Comparison of ENCODE assay signal across 24 cellular contexts in the genomic region with DNA sequence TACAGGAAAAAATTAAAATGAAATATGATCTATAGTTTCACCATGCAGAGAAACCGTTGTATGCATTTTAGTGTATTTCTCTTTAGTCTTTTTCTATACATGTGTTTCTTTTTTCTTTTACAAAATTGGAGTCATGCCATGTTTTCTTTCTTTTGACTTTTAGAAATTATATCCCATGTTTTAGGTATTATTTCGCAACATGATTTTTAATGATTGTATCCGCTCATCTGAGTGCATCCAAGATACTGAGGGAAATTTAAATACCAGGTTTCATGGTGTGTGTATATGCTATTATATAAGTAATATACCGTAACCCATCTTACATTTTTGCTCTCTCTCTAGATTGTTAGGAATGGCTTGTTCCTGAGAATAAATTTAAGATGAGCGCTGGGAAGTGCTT.
DNase-seq lines count a peak whose midpoint lies in the region; ATAC-seq, FAIRE-seq and TF ChIP-seq lines count a peak whose summit lies in the region.
"Had no signal": no experiment of that assay in that cellular context is flagged by ENCODE, and none has a peak within 500 bp of the region (broad histone marks: within the 10 kb centered on the region; RNA-seq: fewer than 3 reads in every experiment).

No MANE protein-coding gene starts in this region.

- peak overlapping the region; percentile 65 for H2BK120ac ChIP-seq in IMR-90 (ENCODE audit: low read depth, low read length)
- no peak overlapping the region for H2BK120ac ChIP-seq in H1 (replicated peaks; ENCODE audit: low read depth, low read length)

- H4K8ac ChIP-seq in IMR-90 (ENCODE audit: low read depth in 2 of 2, low read length in 2 of 2) (peak overlapping the region in 1 of 2 experiments; percentile 40; a peak in 1 of 4 replicates), H1 (ENCODE audit: extremely low read depth, insufficient read depth, low read length) (no peak overlapping the region)

- no peak overlapping the region for H3K14ac ChIP-seq in IMR-90 (replicated peaks; ENCODE audit: low read depth, low read length)
- H3K14ac ChIP-seq in H1 (ENCODE audit: insufficient read length), result no peak overlapping the region

- H3K79me2 ChIP-seq in HCT116 (ENCODE audit: insufficient read depth, low read length) (no peaks in the 10 kb centered on the region), H1 (ENCODE audit: control insufficient read depth in 1 of 2, insufficient read depth in 2 of 2, low read length in 2 of 2) (no peaks in the 10 kb centered on the region)

- H3K27ac ChIP-seq in HCT116 (ENCODE audit: low read depth, low read length) (no peak overlapping the region), IMR-90 (ENCODE audit: insufficient read depth, low read length) (peak overlapping the region; percentile 97; the same call in 1 of the 2 replicates), H1 (ENCODE audit: low read depth, low read length) (no peak overlapping the region)
- H3K27ac ChIP-seq: A549 had no signal

- H4K91ac ChIP-seq in IMR-90 (ENCODE audit: insufficient read depth, low read depth, low read length), result no peak overlapping the region
- no peak overlapping the region for H4K91ac ChIP-seq in H1 (replicated peaks; ENCODE audit: insufficient read length, low read length)

- TF ChIP-seq CTCF in HCT116 (IDR thresholded peaks at IDR 0.05 in 2 of 3, conservative IDR thresholded peaks at IDR 0.05 in 1 of 3; ENCODE audit: borderline replicate concordance in 1 of 3, insufficient read depth in 1 of 3, low read depth in 2 of 3, low read length in 2 of 3), result no peak
- TF ChIP-seq CTCF in IMR-90 (conservative IDR thresholded peaks at IDR 0.05; ENCODE audit: low read depth, low read length), result no peak
- no peak for TF ChIP-seq CTCF in H1 (IDR thresholded peaks at IDR 0.05; ENCODE audit: control extremely low read depth in 1 of 3, insufficient read depth in 1 of 3, low read depth in 1 of 3, low read length in 3 of 3)
- TF ChIP-seq CTCF in nephron progenitor cell (IDR thresholded peaks at IDR 0.05), result no peak

- no peak for DNase-seq in HCT116 (ENCODE audit: low read depth, low spot score)
- DNase-seq in IMR-90, result no peak
- no peak for DNase-seq in H1 (ENCODE audit: low read depth in 1 of 2, low spot score in 2 of 2)
- DNase-seq in nephron progenitor cell, result no peak
- no peak for DNase-seq in kidney glomerular epithelial cell (lab: John Stamatoyannopoulos, UW)
- DNase-seq: 8988T; ACHN; AML-193; BE2C; CD4-positive, alpha-beta T cell; CD8-positive, alpha-beta memory T cell; DMS 273 treated with DMSO at 0.1 percent for 48 hours; DMS79; EL; GDM1 had no signal

- H3K9me3 ChIP-seq in HCT116 (ENCODE audit: control insufficient read depth in 1 of 2, insufficient read depth in 1 of 2, low read depth in 1 of 2, low read length in 2 of 2) (no peaks in the 10 kb centered on the region), IMR-90 (ENCODE audit: control insufficient read depth, insufficient read depth, low read length) (no peaks in the 10 kb centered on the region), H1 (ENCODE audit: insufficient read depth in 2 of 2, low read depth in 1 of 2, low read length in 1 of 2) (no peaks in the 10 kb centered on the region)
- H3K9me3 ChIP-seq: A549; BE2C; BLaER1 treated with 17β-estradiol and CSF1 and Interleukin-3, amounts not matched to agents 10 nM and 100 nM; HAP-1 had no signal

- H3K79me1 ChIP-seq in IMR-90 (ENCODE audit: low read depth in 1 of 2, low read length in 2 of 2) (peaks cover 3 to 11% of the 10 kb centered on the region in 2 experiments; a peak in 3 of 4 replicates), H1 (ENCODE audit: low read depth, low read length) (no peaks in the 10 kb centered on the region)

- TF ChIP-seq POLR2A in HCT116 (IDR thresholded peaks at IDR 0.05; ENCODE audit: borderline replicate concordance, extremely low read depth, insufficient read depth, insufficient read length) (no peak), IMR-90 (IDR thresholded peaks at IDR 0.05; ENCODE audit: low read depth, low read length) (no peak), H1 (IDR thresholded peaks at IDR 0.05; ENCODE audit: control extremely low read depth in 1 of 2, low read depth in 2 of 2, low read length in 2 of 2) (no peak)

- dilution Hi-C loops in IMR-90 (cut with HindIII; ENCODE audit: low sequenced_read_pairs, unreplicated experiment), result no loop called here

- peaks cover 46% of the 10 kb centered on the region for H3K4me1 Mint-ChIP-seq in nephron progenitor cell
- H3K4me1 Mint-ChIP-seq: CD8-positive, alpha-beta memory T cell had no signal

- H3K23ac ChIP-seq in IMR-90 (ENCODE audit: low read depth, low read length), result no peak overlapping the region
- H3K23ac ChIP-seq in H1 (ENCODE audit: insufficient read length), result no peak overlapping the region

- H3K23me2 ChIP-seq in H1 (ENCODE audit: low read depth, low read length), result no peaks in the 10 kb centered on the region

- in situ Hi-C loops in IMR-90 (cut with MboI; ENCODE audit: low sequenced_read_pairs), result no loop called here

- H2AK5ac ChIP-seq in IMR-90 (ENCODE audit: low read depth, low read length) (peak overlapping the region; percentile 54; the same call in 1 of the 2 replicates), H1 (ENCODE audit: low read depth, low read length) (no peak overlapping the region)

- ATAC-seq in HCT116 (no peak), IMR-90 (ENCODE audit: low read depth) (no peak), GM18858 (IDR thresholded peaks at IDR 0.05; ENCODE audit: unreplicated experiment) (no peak), HG03095 (IDR thresholded peaks at IDR 0.05; ENCODE audit: unreplicated experiment) (no peak)
- ATAC-seq: GM12878 had no signal

- RAD21 ChIA-PET in HCT116 (lab: Charles Lee; ENCODE audit: low non-redundant PET in 1 of 2, low total read pairs in 2 of 2, uncharacterized antibody in 2 of 2, unreplicated experiment in 2 of 2), result no interaction called here

- H3K4me1 ChIP-seq in HCT116 (ENCODE audit: control insufficient read depth in 1 of 2, insufficient read depth in 2 of 2, low read length in 2 of 2), result peaks cover 5 to 19% of the 10 kb centered on the region in 2 experiments; a peak in 3 of 4 replicates
- H3K4me1 ChIP-seq in IMR-90 (ENCODE audit: control insufficient read depth, insufficient read depth, low read length), result peaks cover 13% of the 10 kb centered on the region
- peaks cover 0 to 5% (median 2%) of the 10 kb centered on the region in 4 experiments; a peak in 3 of 7 replicates for H3K4me1 ChIP-seq in H1 (replicated peaks in 1 of 4; ENCODE audit: control insufficient read depth in 3 of 4, insufficient read depth in 4 of 4, low read length in 3 of 4)
- H3K4me1 ChIP-seq: A549, BE2C, HAP-1 had no signal

- WGBS in IMR-90 (ENCODE audit: extremely low coverage in 2 of 2, insufficient read length in 1 of 2), 2 experiments, result no CpG with 5 or more reads among the region's 5 CpGs
- 91% methylated on average over 5 of the region's 5 CpGs; no CpG with 5 or more reads in 1 of the 2 experiments for WGBS in H1 (ENCODE audit: extremely low coverage in 1 of 2, insufficient coverage in 1 of 2, insufficient read length in 1 of 2, insufficient replicate concordance in 2 of 2, low coverage in 1 of 2, low lambda C conversion rate in 2 of 2, missing lambda C conversion rate in 1 of 2), 2 experiments

- H3K36me3 ChIP-seq in HCT116 (ENCODE audit: control insufficient read depth in 1 of 2, insufficient read depth in 2 of 2, low read length in 2 of 2) (no peaks in the 10 kb centered on the region), IMR-90 (ENCODE audit: control insufficient read depth, insufficient read depth, low read length) (peaks cover 27% of the 10 kb centered on the region), H1 (ENCODE audit: control insufficient read depth in 2 of 4, insufficient read depth in 4 of 4, low read length in 3 of 4) (peaks cover 9 to 13% (median 11%) of the 10 kb centered on the region in 4 experiments; a peak in 5 of 8 replicates)
- H3K36me3 ChIP-seq: BE2C; BLaER1 treated with 17β-estradiol and CSF1 and Interleukin-3, amounts not matched to agents 10 nM and 100 nM; HAP-1 had no signal

- H2BK5ac ChIP-seq in IMR-90 (ENCODE audit: low read depth, low read length, poor library complexity, severe bottlenecking) (peak overlapping the region; percentile 90), H1 (ENCODE audit: low read depth, low read length) (no peak overlapping the region)

- no peak overlapping the region for H3K4me3 Mint-ChIP-seq in nephron progenitor cell
- H3K4me3 Mint-ChIP-seq: CD14-positive monocyte; CD4-positive, alpha-beta T cell; CD8-positive, alpha-beta memory T cell; GM23338 had no signal

- POLR2A ChIA-PET in HCT116 (lab: Charles Lee), result no interaction called here
- POLR2A ChIA-PET in IMR-90 (lab: Charles Lee; ENCODE audit: unreplicated experiment), result no interaction called here
- POLR2A ChIA-PET in H1 (lab: Charles Lee; ENCODE audit: partially characterized antibody), result interaction anchor here (1.4 kb wide), 1 partner anchor 20 kb away, joined by 3 read pairs; no protein-coding TSS in a partner anchor

- H2AFZ ChIP-seq in HCT116 (ENCODE audit: low read depth, low read length, poor library complexity, severe bottlenecking) (no peak overlapping the region), IMR-90 (replicated peaks; ENCODE audit: low read length, poor library complexity) (no peak overlapping the region), H1 (ENCODE audit: low read length) (no peak overlapping the region)
- H2AFZ ChIP-seq: GM23338 had no signal

- no peak overlapping the region for H2AK9ac ChIP-seq in IMR-90 (replicated peaks; ENCODE audit: low read depth, low read length, poor library complexity)

- H3K9ac ChIP-seq in HCT116 (ENCODE audit: low read length) (no peak overlapping the region), IMR-90 (ENCODE audit: low read depth, low read length) (no peak overlapping the region), H1 (replicated peaks in 1 of 4; ENCODE audit: extremely low read depth in 1 of 4, low read depth in 3 of 4, low read length in 3 of 4) (no peak overlapping the region)

- peaks cover 5% of the 10 kb centered on the region for H3K27me3 Mint-ChIP-seq in nephron progenitor cell (ENCODE audit: low read depth, poor library complexity)

- peak overlapping the region; percentile 93 for H3K27ac Mint-ChIP-seq in nephron progenitor cell
- H3K27ac Mint-ChIP-seq: CD4-positive, alpha-beta T cell; CD8-positive, alpha-beta memory T cell; GM23338 had no signal

- no peak for TF ChIP-seq EP300 in H1 (IDR thresholded peaks at IDR 0.05; ENCODE audit: borderline replicate concordance in 1 of 2, low read depth in 2 of 2, low read length in 2 of 2)

- H4K20me1 ChIP-seq in HCT116 (ENCODE audit: insufficient read depth) (no peaks in the 10 kb centered on the region), IMR-90 (ENCODE audit: insufficient read depth, low read length) (no peaks in the 10 kb centered on the region), H1 (replicated peaks in 1 of 2; ENCODE audit: control insufficient read depth in 1 of 2, insufficient read depth in 2 of 2, low read length in 2 of 2) (no peaks in the 10 kb centered on the region)
- H4K20me1 ChIP-seq: BLaER1 treated with 17β-estradiol and CSF1 and Interleukin-3, amounts not matched to agents 10 nM and 100 nM had no signal

- H3K4ac ChIP-seq in IMR-90 (ENCODE audit: low read depth, low read length), result no peak overlapping the region
- no peak overlapping the region for H3K4ac ChIP-seq in H1 (replicated peaks; ENCODE audit: insufficient read length, low read depth, low read length)

- H2BK15ac ChIP-seq in IMR-90 (ENCODE audit: low read depth, low read length) (no peak overlapping the region), H1 (ENCODE audit: low read length) (no peak overlapping the region)

- H3K4me3 ChIP-seq in HCT116 (replicated peaks in 1 of 2; ENCODE audit: low read depth in 1 of 2, low read length in 2 of 2) (no peak overlapping the region), IMR-90 (ENCODE audit: insufficient read depth, low read depth, low read length) (no peak overlapping the region), H1 (ENCODE audit: extremely low read depth in 1 of 4, insufficient read depth in 2 of 4, low read depth in 3 of 4, low read length in 4 of 4) (no peak overlapping the region)
- H3K4me3 ChIP-seq: A549, GM12878, GM23338, HAP-1 had no signal

- no peak overlapping the region for H2BK12ac ChIP-seq in H1 (ENCODE audit: low read depth, low read length)

- H3K9me1 ChIP-seq in IMR-90 (ENCODE audit: insufficient read depth, low read length), result peaks cover 6% of the 10 kb centered on the region; the same call in 1 of the 2 replicates

- H2BK20ac ChIP-seq in IMR-90 (ENCODE audit: low read depth, low read length), result no peak overlapping the region
- no peak overlapping the region for H2BK20ac ChIP-seq in H1 (ENCODE audit: low read length)

- no peak for FAIRE-seq in H1 (lab: Jason Lieb, UNC)
- FAIRE-seq: A549, GM12878, H54 had no signal

- no peak for TF ChIP-seq RAD21 in HCT116 (IDR thresholded peaks at IDR 0.05; ENCODE audit: low read depth)
- TF ChIP-seq RAD21 in IMR-90 (IDR thresholded peaks at IDR 0.05; ENCODE audit: low read length), result no peak
- no peak for TF ChIP-seq RAD21 in H1 (IDR thresholded peaks at IDR 0.05 in 1 of 2, conservative IDR thresholded peaks at IDR 0.05 in 1 of 2; ENCODE audit: low read depth in 2 of 2, low read length in 2 of 2)

- H3K27me3 ChIP-seq in HCT116 (ENCODE audit: insufficient read depth, low read length) (peaks cover 14% of the 10 kb centered on the region; the same call in 1 of the 2 replicates), IMR-90 (ENCODE audit: control insufficient read depth, insufficient read depth, low read length) (no peaks in the 10 kb centered on the region), H1 (replicated peaks in 1 of 4; ENCODE audit: control insufficient read depth in 3 of 4, extremely low read depth in 1 of 4, insufficient read depth in 3 of 4, low read length in 3 of 4) (no peaks in the 10 kb centered on the region)
- H3K27me3 ChIP-seq: BE2C; BLaER1 treated with 17β-estradiol and CSF1 and Interleukin-3, amounts not matched to agents 10 nM and 100 nM had no signal

- CTCF ChIA-PET in HCT116 (lab: Charles Lee) (interaction anchor here (1.7 kb wide), 1 partner anchor 20 kb away, joined by 4 read pairs; no protein-coding TSS in a partner anchor), IMR-90 (lab: Yijun Ruan, JAX) (no interaction called here), H1 (lab: Charles Lee; ENCODE audit: partially characterized antibody) (interaction anchor here (1.9 kb wide), 1 partner anchor 20 kb away, joined by 12 read pairs; no protein-coding TSS in a partner anchor)

- H3K4me2 ChIP-seq in HCT116 (ENCODE audit: low read length), result peak overlapping the region; percentile 40; the same call in 1 of the 2 replicates
- H3K4me2 ChIP-seq in IMR-90 (ENCODE audit: low read depth, low read length), result no peak overlapping the region
- no peak overlapping the region for H3K4me2 ChIP-seq in H1 (ENCODE audit: insufficient read depth in 1 of 2, low read depth in 2 of 2, low read length in 2 of 2)
- H3K4me2 ChIP-seq: A549, GM23338 had no signal

- peaks cover 48% of the 10 kb centered on the region for H3K36me3 Mint-ChIP-seq in nephron progenitor cell (ENCODE audit: low read depth)
- H3K36me3 Mint-ChIP-seq: CD14-positive monocyte; CD8-positive, alpha-beta memory T cell had no signal

- no TSS peak for BruUV-seq in HCT116 (replicated peaks; lab: Mats Ljungman, UMichigan)
- no TSS peak for BruUV-seq in IMR-90 (replicated peaks; lab: Mats Ljungman, UMichigan)

- intact Hi-C loops in HCT116 (cut with micrococcal nuclease), result no loop called here
- intact Hi-C loops in IMR-90 (cut with micrococcal nuclease), result loop anchor here (5.0 kb wide), 1 partner anchor 121 kb away; the partner anchor contains the start of gene WASF3

- H3K9me3 Mint-ChIP-seq in nephron progenitor cell, result no peaks in the 10 kb centered on the region
- H3K9me3 Mint-ChIP-seq: CD4-positive, alpha-beta T cell; CD8-positive, alpha-beta memory T cell; GM23338 had no signal

- H3K18ac ChIP-seq in IMR-90 (ENCODE audit: low read depth, low read length), result peak overlapping the region; percentile 72; the same call in 1 of the 2 replicates
- no peak overlapping the region for H3K18ac ChIP-seq in H1 (ENCODE audit: extremely low read depth, low read length)

- peak overlapping the region; percentile 78; the same call in 1 of the 2 replicates for H4K5ac ChIP-seq in IMR-90 (ENCODE audit: low read depth, low read length)
- H4K5ac ChIP-seq in H1 (ENCODE audit: insufficient read length, low read depth, low read length), result no peak overlapping the region

- H3K9me2 ChIP-seq in HCT116 (ENCODE audit: insufficient read depth), result no peaks in the 10 kb centered on the region

- H3K56ac ChIP-seq in IMR-90 (ENCODE audit: extremely low read depth, insufficient read depth, low read length), result no peak overlapping the region
- H3K56ac ChIP-seq in H1 (replicated peaks; ENCODE audit: insufficient read length, low read depth, low read length), result no peak overlapping the region

Comparison
In these comparisons a context has a peak if more than half of its experiments do, and no peak if none do; other contexts are left out.
1. Of the 16 proteins assayed by ChIP-seq in both H1 and HCT116: peak only in H1: CEBPB; only in HCT116: none; in both: none; in neither: 15.